ENCODE assay signal across 8 cellular contexts in the genomic region with DNA sequence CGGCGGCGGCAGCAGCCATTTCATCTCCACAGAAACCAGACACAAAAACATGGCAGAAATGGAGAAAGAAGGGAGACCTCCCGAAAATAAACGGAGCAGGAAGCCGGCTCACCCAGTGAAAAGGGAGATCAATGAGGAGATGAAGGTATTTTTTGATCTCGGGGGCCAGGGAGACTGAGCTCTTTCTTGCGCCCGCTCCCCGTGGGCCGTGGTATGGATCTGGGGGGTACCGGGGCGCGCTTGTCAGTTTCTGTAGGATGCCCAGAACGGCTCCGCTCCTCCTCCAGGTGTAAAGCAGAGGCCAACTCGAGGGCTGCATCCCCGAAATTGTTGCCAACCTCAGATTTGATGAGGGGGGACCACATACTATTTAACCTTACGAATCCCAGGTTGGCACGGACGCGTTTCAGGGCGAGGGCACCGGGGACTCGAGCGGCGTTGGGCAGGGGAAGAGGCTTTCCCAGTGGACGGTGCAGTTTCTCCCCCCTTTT. TPM values are rescaled to one million over a fixed set of nuclear protein-coding genes. Genes with fewer than 3 reads are reported as not detected.
DNase-seq lines count a peak whose midpoint lies in the region; ATAC-seq and TF ChIP-seq lines count a peak whose summit lies in the region.

No MANE protein-coding gene starts in this region.

- peaks cover 17% of the 10 kb centered on the region for H3K27me3 Mint-ChIP-seq in glutamatergic neuron (ENCODE audit: unreplicated experiment)

- TF ChIP-seq CTCF in WI38 (IDR thresholded peaks at IDR 0.05; ENCODE audit: low read depth, low read length), result no peak
- no peak for TF ChIP-seq CTCF in glutamatergic neuron (IDR thresholded peaks at IDR 0.05; ENCODE audit: partially characterized antibody, unreplicated experiment)

- H3K4me3 Mint-ChIP-seq in glutamatergic neuron (ENCODE audit: unreplicated experiment), result no peak overlapping the region

- H3K4me1 Mint-ChIP-seq in glutamatergic neuron (ENCODE audit: low read depth, unreplicated experiment), result peaks cover 20% of the 10 kb centered on the region

- H3K9me3 Mint-ChIP-seq in glutamatergic neuron (ENCODE audit: unreplicated experiment), result peaks cover 11% of the 10 kb centered on the region

- H3K27ac Mint-ChIP-seq in glutamatergic neuron (ENCODE audit: unreplicated experiment), result peak overlapping the region; percentile 80

- no peaks in the 10 kb centered on the region for H3K36me3 Mint-ChIP-seq in glutamatergic neuron (ENCODE audit: unreplicated experiment)

- DNase-seq in NCI-H1105 (lab: John Stamatoyannopoulos, UW), result peak; percentile 43
- DNase-seq in NCI-H1105 treated with DMSO at 0.1 percent for 48 hours (lab: John Stamatoyannopoulos, UW), result no peak
- DNase-seq in glutamatergic neuron, result no peak
- DNase-seq in retina, result peak; percentile 88
- DNase-seq in AML-193 (lab: John Stamatoyannopoulos, UW), result no peak
- no peak for DNase-seq in dermis blood vessel endothelial cell

- ATAC-seq in GM18502 (IDR thresholded peaks at IDR 0.05; ENCODE audit: poor library complexity, unreplicated experiment), result no peak

- H3K4me3 ChIP-seq in WI38 (ENCODE audit: low read depth, low read length), result peak overlapping the region; percentile 70

RNA-seq across cellular contexts. Expression of gene SOBP, which starts 0.7 kb away (rescaled TPM):
- 16.1 TPM for total RNA-seq in glutamatergic neuron (ENCODE audit: unreplicated experiment)
- 0.42 and 1.0 TPM in 2 replicates for total RNA-seq in dermis blood vessel endothelial cell

RNA-seq across cellular contexts. Expression of gene PDSS2, which starts 31.2 kb away (rescaled TPM):
- total RNA-seq in glutamatergic neuron (ENCODE audit: unreplicated experiment) (6.5 TPM), dermis blood vessel endothelial cell (6.6 and 9.1 TPM in 2 replicates)

Comparison
In these comparisons a context has a peak if more than half of its experiments do, and no peak if none do; other contexts are left out.
1. DNase-seq: peak in NCI-H1105 (single experiment) and retina (single experiment); none in NCI-H1105 treated with DMSO at 0.1 percent for 48 hours (single experiment), glutamatergic neuron (single experiment), AML-193 (0 of 2) and dermis blood vessel endothelial cell (single experiment).